ENCODE assay signal across 12 cellular contexts in genomic region chr11:75195164-75195962, GRCh38. TPM values are rescaled to one million over a fixed set of nuclear protein-coding genes. Genes with fewer than 3 reads are reported as not detected.
DNase-seq lines count a peak whose midpoint lies in the region; ATAC-seq and TF ChIP-seq lines count a peak whose summit lies in the region.
"Had no signal": no experiment of that assay in that cellular context is flagged by ENCODE, and none has a peak within 500 bp of the region (broad histone marks: within the 10 kb centered on the region; RNA-seq: fewer than 3 reads in every experiment).

No MANE protein-coding gene starts in this region.

- in situ Hi-C loops in GM23248 (cut with MboI) = no loop called here

- H4K20me1 ChIP-seq in GM23248 (ENCODE audit: insufficient read depth) = no peaks in the 10 kb centered on the region

- POLR2A ChIA-PET in T-cell (lab: Charles Lee) = interaction anchor here in 1 of 2 donors (0.6 kb wide), 1 partner anchor 350 kb away, joined by 9 read pairs; no protein-coding TSS in a partner anchor
- POLR2A ChIA-PET in GM10248 (lab: Yijun Ruan, JAX) = no interaction called here

- H3K9me2 ChIP-seq in GM23248 (ENCODE audit: insufficient read depth) = no peaks in the 10 kb centered on the region

- ATAC-seq in gastroesophageal sphincter (peak; percentile 61), T-cell (replicated peaks in 1 of 4) (no peak)

- no peak overlapping the region for H2BK12ac ChIP-seq in neuronal stem cell (ENCODE audit: low read length)

- H3K4me3 ChIP-seq in gastroesophageal sphincter = no peak overlapping the region
- no peak overlapping the region for H3K4me3 ChIP-seq in neuronal stem cell (ENCODE audit: low read length in 2 of 2)
- no peak overlapping the region for H3K4me3 ChIP-seq in GM23248
- H3K4me3 ChIP-seq: tibial nerve had no signal

- no peak overlapping the region for H3K4me3 Mint-ChIP-seq in T-cell

- H4K91ac ChIP-seq in neuronal stem cell (ENCODE audit: low read depth, low read length, poor library complexity) = no peak overlapping the region

- DNase-seq in Ammon's horn (ENCODE audit: low spot score) (peak; percentile 84), NCI-H446 (lab: John Stamatoyannopoulos, UW) (peak; percentile 69 to 88), neuronal stem cell (ENCODE audit: low spot score) (no peak), GOT3 (lab: John Stamatoyannopoulos, UW) (no peak), T-cell (no peak), GM10248 (ENCODE audit: extremely low spot score) (no peak), GM23248 (no peak)
- DNase-seq: activated CD4-positive, alpha-beta T cell treated with anti-CD3 and anti-CD28 coated beads, Interleukin-2, amount 50 U/mL, for 1 hour had no signal

- H3K9me3 Mint-ChIP-seq in T-cell = no peaks in the 10 kb centered on the region

- no peak overlapping the region for H2BK5ac ChIP-seq in neuronal stem cell (ENCODE audit: low read length)

- H3K27ac ChIP-seq in gastroesophageal sphincter (peak overlapping the region in 1 of 4 donors; percentile 3), neuronal stem cell (replicated peaks; ENCODE audit: low read length) (no peak overlapping the region), GM23248 (no peak overlapping the region)
- H3K27ac ChIP-seq: neutrophil had no signal

- WGBS in gastroesophageal sphincter (ENCODE audit: low coverage in 1 of 2), 2 donors = 71 to 100% methylated on average over 2 of the region's 7 CpGs
- no CpG with 5 or more reads among the region's 7 CpGs for WGBS in neuronal stem cell (ENCODE audit: extremely low coverage in 2 of 2, insufficient read length in 2 of 2, insufficient replicate concordance in 1 of 2), 2 donors
- WGBS in GM23248 (ENCODE audit: low coverage in 1 of 2, low lambda C conversion rate in 2 of 2, missing lambda C conversion rate in 2 of 2), 2 experiments = 57 to 63% methylated on average over 6 to 7 of the region's 7 CpGs

- no peak overlapping the region for H3K4ac ChIP-seq in neuronal stem cell (ENCODE audit: low read length)

- H3K36me3 ChIP-seq in gastroesophageal sphincter (peaks cover 0 to 9% of the 10 kb centered on the region in 2 donors), neuronal stem cell (replicated peaks in 1 of 2; ENCODE audit: control insufficient read depth in 2 of 2, insufficient read depth in 2 of 2, low read length in 2 of 2) (no peaks in the 10 kb centered on the region), GM23248 (ENCODE audit: low read depth) (no peaks in the 10 kb centered on the region)
- H3K36me3 ChIP-seq: neutrophil had no signal

- no peaks in the 10 kb centered on the region for H3K79me2 ChIP-seq in GM23248 (ENCODE audit: insufficient read depth)

- no peaks in the 10 kb centered on the region for H3K36me3 Mint-ChIP-seq in T-cell

- H3F3A ChIP-seq in GM23248 (ENCODE audit: insufficient read depth) = no peaks in the 10 kb centered on the region

- no peaks in the 10 kb centered on the region for H3K79me1 ChIP-seq in neuronal stem cell (ENCODE audit: low read depth, low read length)

- H2BK15ac ChIP-seq in neuronal stem cell (ENCODE audit: low read length) = no peak overlapping the region

- H3K23ac ChIP-seq in neuronal stem cell (ENCODE audit: low read depth, low read length, poor library complexity) = no peak overlapping the region

- no peak for TF ChIP-seq CTCF in gastroesophageal sphincter (IDR thresholded peaks at IDR 0.05)
- no peak for TF ChIP-seq CTCF in GM10248 (IDR thresholded peaks at IDR 0.05; ENCODE audit: control extremely low read depth, extremely low read depth, low read depth, missing control alignments)

- H3K27me3 ChIP-seq in gastroesophageal sphincter (no peaks in the 10 kb centered on the region), neuronal stem cell (ENCODE audit: control insufficient read depth in 3 of 3, insufficient read depth in 3 of 3, low read depth in 1 of 3, low read length in 3 of 3) (no peaks in the 10 kb centered on the region), GM23248 (replicated peaks; ENCODE audit: insufficient read depth) (peaks cover 44% of the 10 kb centered on the region)
- H3K27me3 ChIP-seq: tibial nerve had no signal

- no peak overlapping the region for H3K27ac Mint-ChIP-seq in T-cell

- H3K18ac ChIP-seq in neuronal stem cell (ENCODE audit: low read length) = peak overlapping the region; percentile 54

- peak overlapping the region; percentile 22 for H3K14ac ChIP-seq in neuronal stem cell (ENCODE audit: low read length)

- H3K9ac ChIP-seq in neuronal stem cell (ENCODE audit: low read depth, low read length, poor library complexity) = no peak overlapping the region
- H3K9ac ChIP-seq in GM23248 = no peak overlapping the region

- H3K4me1 Mint-ChIP-seq in T-cell = no peaks in the 10 kb centered on the region

- H2AFZ ChIP-seq in neuronal stem cell (ENCODE audit: low read length) (no peak overlapping the region), GM23248 (no peak overlapping the region)

- peaks cover 0 to 41% (median 28%) of the 10 kb centered on the region in 3 donors for H3K4me1 ChIP-seq in gastroesophageal sphincter
- peaks cover 4 to 12% of the 10 kb centered on the region in 2 donors for H3K4me1 ChIP-seq in neuronal stem cell (ENCODE audit: control insufficient read depth in 2 of 2, insufficient read depth in 1 of 2, low read depth in 1 of 2, low read length in 2 of 2)
- H3K4me1 ChIP-seq in GM23248 (ENCODE audit: insufficient read depth) = no peaks in the 10 kb centered on the region

- TF ChIP-seq POLR2A in gastroesophageal sphincter (IDR thresholded peaks at IDR 0.05) = no peak

- CTCF ChIA-PET in T-cell (lab: Charles Lee) = interaction anchor here in 1 of 2 donors (0.7 kb wide), 1 partner anchor 10 kb away, joined by 5 read pairs; no protein-coding TSS in a partner anchor
- CTCF ChIA-PET in GM10248 (lab: Yijun Ruan, JAX) = interaction anchor here (0.6 to 4.1 kb wide), 10 partner anchors 10 to 266 kb away, joined by 3 to 48 read pairs (median 4); no protein-coding TSS in a partner anchor

- no peak for TF ChIP-seq EP300 in gastroesophageal sphincter (IDR thresholded peaks at IDR 0.05)

- no peak overlapping the region for H2BK120ac ChIP-seq in neuronal stem cell (ENCODE audit: low read depth, low read length)

- no peaks in the 10 kb centered on the region for H3K27me3 Mint-ChIP-seq in T-cell

- peak overlapping the region; percentile 11 for H2AK5ac ChIP-seq in neuronal stem cell (ENCODE audit: low read depth, low read length)

- H3K9me3 ChIP-seq in gastroesophageal sphincter (no peaks in the 10 kb centered on the region), neuronal stem cell (replicated peaks in 1 of 2; ENCODE audit: control insufficient read depth in 2 of 2, insufficient read depth in 1 of 2, low read depth in 1 of 2, low read length in 2 of 2) (no peaks in the 10 kb centered on the region), GM23248 (ENCODE audit: low read depth) (no peaks in the 10 kb centered on the region)
- H3K9me3 ChIP-seq: neutrophil, tibial nerve had no signal

- no peak overlapping the region for H4K8ac ChIP-seq in neuronal stem cell (ENCODE audit: low read depth, low read length)

- H3K4me2 ChIP-seq in neuronal stem cell (ENCODE audit: insufficient read depth, low read length, poor library complexity, severe bottlenecking) (no peak overlapping the region), GM23248 (ENCODE audit: unreplicated experiment) (no peak overlapping the region)

RNA-seq across cellular contexts. Expression of gene SLCO2B1, which starts 44.5 kb away (rescaled TPM):
- total RNA-seq in gastroesophageal sphincter (10 to 100 TPM; 25.7 to 70.1 (median 33.1) TPM), T-cell (under 1 TPM in 3 of 5 donors, not detected in 2; 0.55 to 0.79 (median 0.63) TPM)
- polyA plus RNA-seq in neuronal stem cell (2013, experiment 1 of 2) = not detected
- polyA plus RNA-seq in neuronal stem cell (2013, experiment 2 of 2) = not detected
- total RNA-seq in GM23248 (2014; rRNA removed; shearing (Covaris generic)) = not detected in 2 replicates
- polyA plus RNA-seq in GM23248 (2016; fragmentation: Nextera tagmentation; extraction: Ambion mirVana) = not detected in 2 replicates
- polyA plus RNA-seq: BJ had no signal

RNA-seq across cellular contexts. Expression of gene TPBGL, which starts 45.2 kb away (rescaled TPM):
- total RNA-seq in gastroesophageal sphincter (under 1 TPM in 2 of 4 donors, not detected in 2; 0.13 to 0.31 TPM), T-cell (under 1 TPM; 0.13 to 0.59 (median 0.47) TPM)
- polyA plus RNA-seq in neuronal stem cell (2013, experiment 1 of 2) = 0.10 TPM
- polyA plus RNA-seq in neuronal stem cell (2013, experiment 2 of 2) = 0.10 TPM
- not detected in 2 replicates for total RNA-seq in GM23248 (2014; rRNA removed; shearing (Covaris generic))
- polyA plus RNA-seq in GM23248 (2016; fragmentation: Nextera tagmentation; extraction: Ambion mirVana) = not detected in 2 replicates
- polyA plus RNA-seq: BJ had no signal

Comparison
In these comparisons a context has a peak if more than half of its experiments do, and no peak if none do; other contexts are left out.
1. DNase-seq: peak in Ammon's horn (single experiment) and NCI-H446 (2 of 2); none in neuronal stem cell (single experiment), GOT3 (single experiment), T-cell (0 of 34), GM10248 (single experiment) and GM23248 (single experiment).
2. RNA of gene SLCO2B1, which starts 44.5 kb away (total RNA-seq): 25.7 to 70.1 TPM in gastroesophageal sphincter; 0.55 to 0.79 TPM in T-cell and not detected in GM23248; every median in the first group is over 10 times any median in the second.